ENCODE assay signal across 11 cellular contexts in genomic region chr15:69253156-69253555, GRCh38. TPM values are rescaled to one million over a fixed set of nuclear protein-coding genes. Genes with fewer than 3 reads are reported as not detected.
DNase-seq lines count a peak whose midpoint lies in the region; ATAC-seq, FAIRE-seq and TF ChIP-seq lines count a peak whose summit lies in the region.
"Had no signal": no experiment of that assay in that cellular context is flagged by ENCODE, and none has a peak within 500 bp of the region (broad histone marks: within the 10 kb centered on the region; RNA-seq: fewer than 3 reads in every experiment).

No MANE protein-coding gene starts in this region.

- no peak overlapping the region for H3K4me3 ChIP-seq in bronchial epithelial cell (ENCODE audit: low read depth, low read length)
- H3K4me3 ChIP-seq: adrenal gland had no signal

- no peaks in the 10 kb centered on the region for H3K36me3 ChIP-seq in bronchial epithelial cell (ENCODE audit: control insufficient read depth, insufficient read depth, low read length)
- H3K36me3 ChIP-seq: adrenal gland had no signal

- ATAC-seq in HG02970 (IDR thresholded peaks at IDR 0.05; ENCODE audit: low FRiP score, unreplicated experiment) (no peak), HG02885 (IDR thresholded peaks at IDR 0.05; ENCODE audit: poor library complexity, unreplicated experiment) (no peak)
- ATAC-seq: left lobe of liver had no signal

- no peak for FAIRE-seq in bronchial epithelial cell (lab: Jason Lieb, UNC)
- FAIRE-seq: H1 had no signal

- peak; percentile 14 for DNase-seq in COR-L47 (lab: John Stamatoyannopoulos, UW)
- DNase-seq in NCI-H2029 (lab: John Stamatoyannopoulos, UW) = peak; percentile 6
- peak; percentile 90 for DNase-seq in bronchial epithelial cell (ENCODE audit: low read depth)
- DNase-seq in middle frontal gyrus (ENCODE audit: extremely low spot score, low spot score) = peak; percentile 60
- no peak for DNase-seq in globus pallidus (ENCODE audit: low spot score)
- no peak for DNase-seq in SW480 (ENCODE audit: low spot score)

- no peak for TF ChIP-seq CTCF in bronchial epithelial cell (IDR thresholded peaks at IDR 0.05; ENCODE audit: insufficient read depth, low read length, severe bottlenecking)

- H3K27me3 ChIP-seq in bronchial epithelial cell (ENCODE audit: control insufficient read depth, insufficient read depth, low read length) = no peaks in the 10 kb centered on the region
- H3K27me3 ChIP-seq: adrenal gland had no signal

RNA-seq across cellular contexts. Expression of gene PAQR5, which starts 45.6 kb away (rescaled TPM):
- total RNA-seq in bronchial epithelial cell = 0.53 and 3.6 TPM in 2 replicates

Comparison
In these comparisons a context has a peak if more than half of its experiments do, and no peak if none do; other contexts are left out.
1. DNase-seq: peak in COR-L47 (single experiment), NCI-H2029 (single experiment), bronchial epithelial cell (single experiment) and middle frontal gyrus (single experiment); none in globus pallidus (single experiment) and SW480 (single experiment).